Comparison of ENCODE assay signal across 15 cellular contexts in the genomic region with DNA sequence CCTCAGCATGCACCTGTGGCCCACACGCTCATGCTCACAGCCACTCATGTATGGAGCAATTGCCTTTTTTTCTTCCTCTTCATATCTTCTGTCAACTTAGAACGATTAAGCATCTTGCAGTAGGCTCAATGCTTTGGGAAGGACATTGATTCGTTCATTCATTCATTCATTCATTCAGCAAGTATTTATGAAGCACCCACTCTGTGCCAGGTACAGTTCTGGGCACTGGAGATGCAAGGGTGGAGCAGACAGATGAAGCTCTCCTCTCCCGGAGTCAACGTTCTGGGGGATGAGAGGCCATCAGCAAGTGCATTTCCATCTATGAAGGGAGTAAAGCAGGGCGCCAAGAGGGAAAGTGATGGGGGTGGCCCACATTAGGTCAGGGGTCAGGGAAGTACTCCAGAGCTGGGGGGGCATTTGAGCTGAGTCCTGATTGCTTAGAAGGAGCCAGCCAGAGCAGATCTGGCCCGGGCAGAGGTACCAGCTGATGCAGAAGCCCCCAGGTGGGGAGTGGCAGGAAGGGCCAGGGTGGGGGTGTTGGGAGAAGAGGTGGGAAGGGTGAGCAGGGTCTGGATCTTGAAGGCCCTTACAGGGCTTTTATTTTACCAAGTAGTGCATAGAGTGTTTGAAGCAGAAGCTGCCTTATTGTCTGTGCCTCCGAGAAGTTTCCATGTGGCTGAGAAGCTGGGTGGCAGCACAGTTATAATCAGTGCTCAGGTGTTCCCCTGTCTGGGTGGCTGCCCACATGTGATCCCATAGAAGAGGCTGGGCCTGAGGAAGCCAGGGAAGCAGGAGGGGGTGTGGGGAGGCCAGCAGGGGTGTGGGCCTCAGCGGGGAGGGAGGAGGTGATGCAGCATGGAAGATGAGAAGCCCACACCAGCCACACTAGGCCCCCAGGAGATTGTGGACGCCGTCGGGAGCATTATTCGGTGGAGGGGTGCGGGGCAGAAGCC. TPM values are rescaled to one million over a fixed set of nuclear protein-coding genes. Genes with fewer than 3 reads are reported as not detected.
DNase-seq lines count a peak whose midpoint lies in the region; ATAC-seq and TF ChIP-seq lines count a peak whose summit lies in the region.
"Had no signal": no experiment of that assay in that cellular context is flagged by ENCODE, and none has a peak within 500 bp of the region (broad histone marks: within the 10 kb centered on the region; RNA-seq: fewer than 3 reads in every experiment).

No MANE protein-coding gene starts in this region.

- peak; percentile 49 for DNase-seq in Right ventricle myocardium inferior (ENCODE audit: missing footprints)
- DNase-seq in left cardiac atrium, result no peak
- DNase-seq in osteocyte (ENCODE audit: extremely low spot score, unreplicated experiment), result no peak
- DNase-seq in upper lobe of right lung, result no peak
- DNase-seq in stimulated activated naive CD8-positive, alpha-beta T cell treated with anti-CD3 and anti-CD28 coated beads, Interleukin-15, amount 100 ng/mL, for 72 hours, result no peak
- DNase-seq in NAMALWA (ENCODE audit: low spot score), result no peak
- DNase-seq: activated T-cell treated with anti-CD3 and anti-CD28 coated beads for 4 hours; DND-41; MG63; naive thymus-derived CD8-positive, alpha-beta T cell; NCI-H345; RPMI8226; stimulated activated naive CD4-positive, alpha-beta T cell treated with Interleukin-2 at 50 U/mL for 16 hours had no signal

- H3K9me3 Mint-ChIP-seq in osteocyte (ENCODE audit: unreplicated experiment), result no peaks in the 10 kb centered on the region
- H3K9me3 Mint-ChIP-seq in stimulated activated naive CD8-positive, alpha-beta T cell treated with anti-CD3 and anti-CD28 coated beads, Interleukin-15, amount 100 ng/mL, for 72 hours, result no peaks in the 10 kb centered on the region
- H3K9me3 Mint-ChIP-seq: naive thymus-derived CD8-positive, alpha-beta T cell had no signal

- no peaks in the 10 kb centered on the region for H3K27me3 ChIP-seq in esophagus (ENCODE audit: control insufficient read depth in 1 of 2, insufficient read depth in 2 of 2, low read length in 2 of 2)
- H3K27me3 ChIP-seq in upper lobe of right lung, result no peaks in the 10 kb centered on the region
- H3K27me3 ChIP-seq: MG63 had no signal

- H3K27ac Mint-ChIP-seq in osteocyte (ENCODE audit: unreplicated experiment), result peak overlapping the region; percentile 99
- H3K27ac Mint-ChIP-seq in stimulated activated naive CD8-positive, alpha-beta T cell treated with anti-CD3 and anti-CD28 coated beads, Interleukin-15, amount 100 ng/mL, for 72 hours, result peak overlapping the region in 1 of 2 donors; percentile 93

- no peaks in the 10 kb centered on the region for H3K27me3 Mint-ChIP-seq in osteocyte (ENCODE audit: unreplicated experiment)
- H3K27me3 Mint-ChIP-seq in stimulated activated naive CD8-positive, alpha-beta T cell treated with anti-CD3 and anti-CD28 coated beads, Interleukin-15, amount 100 ng/mL, for 72 hours, result no peaks in the 10 kb centered on the region

- intact Hi-C loops in Right ventricle myocardium inferior (cut with DNase I) (no loop called here), left cardiac atrium (cut with DNase I) (no loop called here), upper lobe of right lung (cut with DNase I) (no loop called here)

- no peaks in the 10 kb centered on the region for H3K36me3 Mint-ChIP-seq in osteocyte (ENCODE audit: unreplicated experiment)
- H3K36me3 Mint-ChIP-seq: naive thymus-derived CD8-positive, alpha-beta T cell had no signal

- H3K4me1 ChIP-seq in esophagus (ENCODE audit: control insufficient read depth in 2 of 2, insufficient read depth in 2 of 2, low read length in 1 of 2) (peaks cover 12 to 30% of the 10 kb centered on the region in 2 donors), upper lobe of right lung (peaks cover 37% of the 10 kb centered on the region)

- no peak for ATAC-seq in Right ventricle myocardium inferior
- no peak for ATAC-seq in left cardiac atrium
- ATAC-seq in upper lobe of right lung, result no peak
- no peak for ATAC-seq in stimulated activated naive CD8-positive, alpha-beta T cell treated with anti-CD3 and anti-CD28 coated beads, Interleukin-15, amount 100 ng/mL, for 72 hours
- ATAC-seq in HG03439 (IDR thresholded peaks at IDR 0.05; ENCODE audit: unreplicated experiment), result no peak
- ATAC-seq: naive thymus-derived CD8-positive, alpha-beta T cell had no signal

- 57 to 70% methylated on average over 14 of the region's 14 CpGs for WGBS in esophagus, 2 donors

- H3K4me3 ChIP-seq in esophagus (ENCODE audit: low read depth in 1 of 2, low read length in 2 of 2), result no peak overlapping the region
- no peak overlapping the region for H3K4me3 ChIP-seq in upper lobe of right lung
- H3K4me3 ChIP-seq: MG63 had no signal

- H3K36me3 ChIP-seq in esophagus (ENCODE audit: control insufficient read depth in 2 of 2, insufficient read depth in 2 of 2, low read length in 1 of 2) (no peaks in the 10 kb centered on the region), upper lobe of right lung (no peaks in the 10 kb centered on the region)

- H3K27ac ChIP-seq in esophagus (ENCODE audit: low read depth in 2 of 2, low read length in 1 of 2) (peak overlapping the region; percentile 78 to 81), upper lobe of right lung (peak overlapping the region; percentile 9)

- H3K9me3 ChIP-seq in esophagus (ENCODE audit: control insufficient read depth in 2 of 2, insufficient read depth in 1 of 2, low read depth in 1 of 2, low read length in 1 of 2), result no peaks in the 10 kb centered on the region
- no peaks in the 10 kb centered on the region for H3K9me3 ChIP-seq in upper lobe of right lung
- H3K9me3 ChIP-seq: MG63 had no signal

- H3K4me3 Mint-ChIP-seq in osteocyte (ENCODE audit: unreplicated experiment), result peak overlapping the region; percentile 38
- no peak overlapping the region for H3K4me3 Mint-ChIP-seq in stimulated activated naive CD8-positive, alpha-beta T cell treated with anti-CD3 and anti-CD28 coated beads, Interleukin-15, amount 100 ng/mL, for 72 hours
- H3K4me3 Mint-ChIP-seq: naive thymus-derived CD8-positive, alpha-beta T cell had no signal

- TF ChIP-seq CTCF in osteocyte (IDR thresholded peaks at IDR 0.05) (no peak), upper lobe of right lung (IDR thresholded peaks at IDR 0.05) (no peak)

- peaks cover 69% of the 10 kb centered on the region for H3K4me1 Mint-ChIP-seq in osteocyte (ENCODE audit: unreplicated experiment)
- H3K4me1 Mint-ChIP-seq in stimulated activated naive CD8-positive, alpha-beta T cell treated with anti-CD3 and anti-CD28 coated beads, Interleukin-15, amount 100 ng/mL, for 72 hours, result peaks cover 4% of the 10 kb centered on the region

RNA-seq across cellular contexts. Expression of gene CHST3, which starts 36.2 kb away (rescaled TPM):
- total RNA-seq in Right ventricle myocardium inferior, result 18.1 TPM
- total RNA-seq in left cardiac atrium, result 10 to 100 TPM; 17.7 to 40.0 TPM
- 1 to 10 TPM; 2.6 to 3.2 TPM for polyA plus RNA-seq in esophagus
- 35.0 and 40.9 TPM in 2 replicates for total RNA-seq in osteocyte
- total RNA-seq in upper lobe of right lung, result 15.6 TPM
- total RNA-seq: naive thymus-derived CD8-positive, alpha-beta T cell had no signal
- polyA plus RNA-seq: naive thymus-derived CD8-positive, alpha-beta T cell had no signal
